26 cellular contexts compared by ENCODE assay signal in genomic region chr2:65114921-65115320, GRCh38.
"Had no signal": no experiment of that assay in that cellular context is flagged by ENCODE, and none has a peak within 500 bp of the region (broad histone marks: within the 10 kb centered on the region; RNA-seq: fewer than 3 reads in every experiment).

No MANE protein-coding gene starts in this region.

- H3K27me3 ChIP-seq: MG63 had no signal

- H3K9me3 ChIP-seq: MG63 had no signal

- H3K4me3 Mint-ChIP-seq: activated B cell treated with CpG ODN at 0.5 μM for 24 hours; activated CD4-positive, alpha-beta T cell treated with anti-CD3 and anti-CD28 coated beads, Interleukin-2, amount 10 ng/mL, durations not matched to agents 24 days and 14 days; activated CD8-positive, alpha-beta memory T cell treated with anti-CD3 and anti-CD28 coated beads, Interleukin-2, amount 10 ng/mL, durations not matched to agents 7 days and 5 days; activated T-helper 17 cell treated with anti-CD3 and anti-CD28 coated beads, Interleukin-2, amount 50 U/mL, for 72 hours; brain; T-helper 1 cell treated with Interleukin-12 subunit alpha and Interleukin-12 subunit beta and Interleukin-4 antibody, amounts not matched to agents 30 μg/mL and 1 μg/mL, for 36 hours had no signal

- DNase-seq: activated B cell treated with CpG ODN at 0.5 μM for 24 hours; activated CD4-positive, alpha-beta T cell treated with anti-CD3 and anti-CD28 coated beads for 1 hour; activated CD4-positive, alpha-beta T cell treated with anti-CD3 and anti-CD28 coated beads, Interleukin-2, amount 10 ng/mL, durations not matched to agents 24 days and 14 days; activated CD4-positive, alpha-beta T cell treated with anti-CD3 and anti-CD28 coated beads, Interleukin-2, amount 50 U/mL, for 48 hours; activated CD8-positive, alpha-beta memory T cell treated with anti-CD3 and anti-CD28 coated beads, Interleukin-2, amount 10 ng/mL, durations not matched to agents 7 days and 5 days; activated gamma-delta T cell treated with Interleukin-2 at 50 U/mL for 16 hours; activated naive CD4-positive, alpha-beta T cell treated with anti-CD3 and anti-CD28 coated beads, Interleukin-2, amount 50 U/mL, for 16 hours; activated T-cell treated with anti-CD3 and anti-CD28 coated beads, Interleukin-2, amount 50 U/mL, for 48 hours; amygdala; MG63; MV-4-11; NCI-H1092 treated with DMSO at 0.1 percent for 48 hours; NCI-H1417 treated with DMSO at 0.1 percent for 48 hours; NCI-H1694; NCI-H2029; NCI-H2107; NCI-H2171 treated with DMSO at 0.1 percent for 48 hours; NCI-H226; NCI-H510A treated with DMSO at 0.1 percent for 48 hours; PC-3; SHP77 treated with DMSO at 0.1 percent for 48 hours; T-helper 9 cell had no signal

- ATAC-seq: activated CD8-positive, alpha-beta memory T cell treated with anti-CD3 and anti-CD28 coated beads, Interleukin-2, amount 10 ng/mL, durations not matched to agents 7 days and 5 days; activated T-helper 17 cell treated with anti-CD3 and anti-CD28 coated beads, Interleukin-2, amount 50 U/mL, for 72 hours; PC-3 had no signal

- FAIRE-seq: astrocyte had no signal

- H3K4me3 ChIP-seq: MG63 had no signal

- H3K27ac Mint-ChIP-seq: activated B cell treated with CpG ODN at 0.5 μM for 24 hours; activated CD4-positive, alpha-beta T cell treated with anti-CD3 and anti-CD28 coated beads, Interleukin-2, amount 10 ng/mL, durations not matched to agents 24 days and 14 days; activated CD8-positive, alpha-beta memory T cell treated with anti-CD3 and anti-CD28 coated beads, Interleukin-2, amount 10 ng/mL, durations not matched to agents 7 days and 5 days; activated T-helper 17 cell treated with anti-CD3 and anti-CD28 coated beads, Interleukin-2, amount 50 U/mL, for 72 hours; brain; T-helper 1 cell treated with Interleukin-12 subunit alpha and Interleukin-12 subunit beta and Interleukin-4 antibody, amounts not matched to agents 30 μg/mL and 1 μg/mL, for 36 hours had no signal

- H3K27me3 Mint-ChIP-seq: activated B cell treated with CpG ODN at 0.5 μM for 24 hours; activated CD4-positive, alpha-beta T cell treated with anti-CD3 and anti-CD28 coated beads, Interleukin-2, amount 10 ng/mL, durations not matched to agents 24 days and 14 days; activated CD8-positive, alpha-beta memory T cell treated with anti-CD3 and anti-CD28 coated beads, Interleukin-2, amount 10 ng/mL, durations not matched to agents 7 days and 5 days; activated T-helper 17 cell treated with anti-CD3 and anti-CD28 coated beads, Interleukin-2, amount 50 U/mL, for 72 hours had no signal

- H3K9me3 Mint-ChIP-seq: activated B cell treated with CpG ODN at 0.5 μM for 24 hours; activated CD4-positive, alpha-beta T cell treated with anti-CD3 and anti-CD28 coated beads, Interleukin-2, amount 10 ng/mL, durations not matched to agents 24 days and 14 days; activated T-helper 17 cell treated with anti-CD3 and anti-CD28 coated beads, Interleukin-2, amount 50 U/mL, for 72 hours; T-helper 1 cell treated with Interleukin-12 subunit alpha and Interleukin-12 subunit beta and Interleukin-4 antibody, amounts not matched to agents 30 μg/mL and 1 μg/mL, for 36 hours had no signal
